ENCODE assay signal across 11 cellular contexts in genomic region chr4:146637853-146638800, GRCh38. TPM values are rescaled to one million over a fixed set of nuclear protein-coding genes. Genes with fewer than 3 reads are reported as not detected.
DNase-seq lines count a peak whose midpoint lies in the region; ATAC-seq lines count a peak whose summit lies in the region.
"Had no signal": no experiment of that assay in that cellular context is flagged by ENCODE, and none has a peak within 500 bp of the region (broad histone marks: within the 10 kb centered on the region; RNA-seq: fewer than 3 reads in every experiment).

No MANE protein-coding gene starts in this region.

- H3K4me3 ChIP-seq in SK-N-MC (peak overlapping the region; percentile 94), iPS-15b (ENCODE audit: low read depth, low read length) (peak overlapping the region; percentile 41)
- H3K4me3 ChIP-seq: lung had no signal

- H3K27ac ChIP-seq in SK-N-MC: no peak overlapping the region

- no peak for DNase-seq in activated T-cell treated with anti-CD3 and anti-CD28 coated beads, Interleukin-2, amount 50 U/mL, for 4 hours
- no peak for DNase-seq in activated T-cell treated with anti-CD3 and anti-CD28 coated beads, Interleukin-2, amount 50 U/mL, for 48 hours
- DNase-seq in SK-N-MC (ENCODE audit: low read depth, low spot score): no peak
- no peak for DNase-seq in stimulated activated effector memory CD8-positive, alpha-beta T cell treated with anti-CD3 and anti-CD28 coated beads, Interleukin-12 subunit alpha, Interleukin-12 subunit beta, amount 100 ng/mL, for 72 hours (ENCODE audit: low spot score in 2 of 2)
- DNase-seq in activated gamma-delta T cell treated with Interleukin-2 at 50 U/mL for 16 hours: no peak
- DNase-seq in UCSD-AML1 (lab: John Stamatoyannopoulos, UW; ENCODE audit: unreplicated experiment): no peak
- DNase-seq in mesenteric fat pad (ENCODE audit: low spot score): no peak
- DNase-seq: stimulated activated CD4-positive, alpha-beta T cell treated with anti-CD3 and anti-CD28 coated beads, Interleukin-2, amount 100 ng/mL, for 48 hours had no signal

- H3K36me3 ChIP-seq in SK-N-MC (ENCODE audit: insufficient read depth, low read length) (no peaks in the 10 kb centered on the region; the same call in 1 of the 2 replicates), iPS-15b (ENCODE audit: control insufficient read depth, insufficient read depth, low read length) (no peaks in the 10 kb centered on the region)

- H3K9ac ChIP-seq in SK-N-MC (ENCODE audit: insufficient read length) (no peak overlapping the region), iPS-15b (ENCODE audit: low read depth, low read length) (no peak overlapping the region)

- no peak overlapping the region for H3K4me3 Mint-ChIP-seq in activated T-cell treated with anti-CD3 and anti-CD28 coated beads, Interleukin-2, amount 50 U/mL, for 4 hours
- H3K4me3 Mint-ChIP-seq in stimulated activated effector memory CD8-positive, alpha-beta T cell treated with anti-CD3 and anti-CD28 coated beads, Interleukin-12 subunit alpha, Interleukin-12 subunit beta, amount 100 ng/mL, for 72 hours: peak overlapping the region; percentile 58

- peaks cover 19% of the 10 kb centered on the region for H3K4me1 Mint-ChIP-seq in activated T-cell treated with anti-CD3 and anti-CD28 coated beads, Interleukin-2, amount 50 U/mL, for 4 hours (ENCODE audit: low read depth)
- H3K4me1 Mint-ChIP-seq in stimulated activated effector memory CD8-positive, alpha-beta T cell treated with anti-CD3 and anti-CD28 coated beads, Interleukin-12 subunit alpha, Interleukin-12 subunit beta, amount 100 ng/mL, for 72 hours: peaks cover 12% of the 10 kb centered on the region

- peak; percentile 8 to 12 for ATAC-seq in activated T-cell treated with anti-CD3 and anti-CD28 coated beads, Interleukin-2, amount 50 U/mL, for 4 hours
- ATAC-seq in stimulated activated effector memory CD8-positive, alpha-beta T cell treated with anti-CD3 and anti-CD28 coated beads, Interleukin-12 subunit alpha, Interleukin-12 subunit beta, amount 100 ng/mL, for 72 hours: peak; percentile 5
- ATAC-seq: HCT116 had no signal

- peaks cover 87% of the 10 kb centered on the region for H3K27me3 Mint-ChIP-seq in activated T-cell treated with anti-CD3 and anti-CD28 coated beads, Interleukin-2, amount 50 U/mL, for 4 hours (ENCODE audit: low read depth)

- no peak overlapping the region for H3K27ac Mint-ChIP-seq in stimulated activated effector memory CD8-positive, alpha-beta T cell treated with anti-CD3 and anti-CD28 coated beads, Interleukin-12 subunit alpha, Interleukin-12 subunit beta, amount 100 ng/mL, for 72 hours

- H3K9me3 ChIP-seq in SK-N-MC (ENCODE audit: low read depth, low read length) (no peaks in the 10 kb centered on the region), iPS-15b (ENCODE audit: control insufficient read depth, insufficient read depth, low read length) (no peaks in the 10 kb centered on the region)

- H3K27me3 ChIP-seq in iPS-15b (ENCODE audit: control insufficient read depth, insufficient read depth, low read length): peaks cover 97% of the 10 kb centered on the region

- H3K9me3 Mint-ChIP-seq in activated T-cell treated with anti-CD3 and anti-CD28 coated beads, Interleukin-2, amount 50 U/mL, for 4 hours: peaks cover 5% of the 10 kb centered on the region
- peaks cover 2% of the 10 kb centered on the region for H3K9me3 Mint-ChIP-seq in stimulated activated effector memory CD8-positive, alpha-beta T cell treated with anti-CD3 and anti-CD28 coated beads, Interleukin-12 subunit alpha, Interleukin-12 subunit beta, amount 100 ng/mL, for 72 hours

- H3K36me3 Mint-ChIP-seq in activated T-cell treated with anti-CD3 and anti-CD28 coated beads, Interleukin-2, amount 50 U/mL, for 4 hours (ENCODE audit: insufficient read depth): no peaks in the 10 kb centered on the region
- H3K36me3 Mint-ChIP-seq in stimulated activated effector memory CD8-positive, alpha-beta T cell treated with anti-CD3 and anti-CD28 coated beads, Interleukin-12 subunit alpha, Interleukin-12 subunit beta, amount 100 ng/mL, for 72 hours: peaks cover 19% of the 10 kb centered on the region

- peaks cover 4% of the 10 kb centered on the region for H3K4me1 ChIP-seq in iPS-15b (ENCODE audit: control insufficient read depth, insufficient read depth, low read length)

RNA-seq across cellular contexts. Expression of gene POU4F2, which starts 0.6 kb away (rescaled TPM):
- total RNA-seq in activated T-cell treated with anti-CD3 and anti-CD28 coated beads, Interleukin-2, amount 50 U/mL, for 4 hours: not detected
- not detected for total RNA-seq in mesenteric fat pad
